10 cellular contexts compared by ENCODE assay signal in genomic region chr11:101456812-101457211, GRCh38.
DNase-seq lines count a peak whose midpoint lies in the region; ATAC-seq, FAIRE-seq and TF ChIP-seq lines count a peak whose summit lies in the region.
"Had no signal": no experiment of that assay in that cellular context is flagged by ENCODE, and none has a peak within 500 bp of the region (broad histone marks: within the 10 kb centered on the region; RNA-seq: fewer than 3 reads in every experiment).

No MANE protein-coding gene starts in this region.

- H3K4me3 ChIP-seq in thoracic aorta, result no peak overlapping the region
- H3K4me3 ChIP-seq: SK-N-MC had no signal

- no peaks in the 10 kb centered on the region for H3K9me3 ChIP-seq in thoracic aorta

- peak; percentile 40 for TF ChIP-seq CTCF in thoracic aorta (IDR thresholded peaks at IDR 0.05)

- no peak overlapping the region for H3K27ac ChIP-seq in thoracic aorta
- H3K27ac ChIP-seq: HL-60, SK-N-MC had no signal

- H3K36me3 ChIP-seq in thoracic aorta, result no peaks in the 10 kb centered on the region

- FAIRE-seq in frontal cortex (lab: Jason Lieb, UNC), result peak; percentile 69

- peak; percentile 75; the same call in 2 of the 3 replicates for ATAC-seq in SK-N-SH treated with all-trans-retinoic acid at 6 μM for 48 hours
- ATAC-seq in thoracic aorta (ENCODE audit: insufficient number of reproducible peaks, low FRiP score, low read depth), result no peak

- DNase-seq in NCI-H2171 treated with DMSO at 0.1 percent for 48 hours (lab: John Stamatoyannopoulos, UW), result peak; percentile 2
- DNase-seq in NCI-H2171 (lab: John Stamatoyannopoulos, UW), result no peak
- no peak for DNase-seq in frontal cortex (ENCODE audit: low spot score in 2 of 2)
- no peak for DNase-seq in thoracic aorta (ENCODE audit: low spot score)
- no peak for DNase-seq in ecto neural progenitor cell (ENCODE audit: low spot score)
- no peak for DNase-seq in UCSD-AML1 (lab: John Stamatoyannopoulos, UW; ENCODE audit: unreplicated experiment)
- no peak for DNase-seq in iPS-NIHi7 (ENCODE audit: extremely low spot score)

- no peaks in the 10 kb centered on the region for H3K27me3 ChIP-seq in thoracic aorta (replicated peaks; ENCODE audit: insufficient read depth)

- no peaks in the 10 kb centered on the region for H3K4me1 ChIP-seq in thoracic aorta (ENCODE audit: control insufficient read depth in 1 of 2, low read depth in 2 of 2)

TF ChIP-seq in SK-N-SH treated with all-trans-retinoic acid at 6 μM for 48 hours, 23 proteins besides CTCF, POLR2A, EP300 and RAD21:
- TF ChIP-seq ESRRG (CRISPR knock-in tag; IDR thresholded peaks at IDR 0.05) (no peak), PPARA (CRISPR knock-in tag; IDR thresholded peaks at IDR 0.05; ENCODE audit: borderline replicate concordance) (no peak), TSHZ2 (CRISPR knock-in tag; IDR thresholded peaks at IDR 0.05) (no peak), ZNF565 (CRISPR knock-in tag; conservative IDR thresholded peaks at IDR 0.05; ENCODE audit: low read depth) (no peak), CSDC2 (CRISPR knock-in tag; IDR thresholded peaks at IDR 0.05) (no peak), CREB5 (CRISPR knock-in tag; IDR thresholded peaks at IDR 0.05; ENCODE audit: low read depth) (no peak), GLIS3 (CRISPR knock-in tag; IDR thresholded peaks at IDR 0.05) (no peak), ZFP3 (CRISPR knock-in tag; IDR thresholded peaks at IDR 0.05) (no peak), RARB (CRISPR knock-in tag; IDR thresholded peaks at IDR 0.05) (no peak), ZC3H10 (CRISPR knock-in tag; IDR thresholded peaks at IDR 0.05) (no peak), ARNTL (CRISPR knock-in tag; IDR thresholded peaks at IDR 0.05; ENCODE audit: borderline replicate concordance, low read depth) (no peak), ZNF70 (CRISPR knock-in tag; IDR thresholded peaks at IDR 0.05) (no peak), OSR1 (CRISPR knock-in tag; IDR thresholded peaks at IDR 0.05) (no peak), ISL1 (CRISPR knock-in tag; IDR thresholded peaks at IDR 0.05) (no peak), SNAI2 (CRISPR knock-in tag; IDR thresholded peaks at IDR 0.05) (no peak), ZFP30 (CRISPR knock-in tag; IDR thresholded peaks at IDR 0.05) (no peak), CSRNP3 (CRISPR knock-in tag; IDR thresholded peaks at IDR 0.05) (no peak), TCF4 (CRISPR knock-in tag; IDR thresholded peaks at IDR 0.05; ENCODE audit: borderline replicate concordance) (no peak), PATZ1 (CRISPR knock-in tag; IDR thresholded peaks at IDR 0.05; ENCODE audit: borderline replicate concordance) (no peak), POU6F1 (CRISPR knock-in tag; IDR thresholded peaks at IDR 0.05; ENCODE audit: borderline replicate concordance, low read depth) (no peak)
